1 cellular context compared by ENCODE assay signal in the genomic region with DNA sequence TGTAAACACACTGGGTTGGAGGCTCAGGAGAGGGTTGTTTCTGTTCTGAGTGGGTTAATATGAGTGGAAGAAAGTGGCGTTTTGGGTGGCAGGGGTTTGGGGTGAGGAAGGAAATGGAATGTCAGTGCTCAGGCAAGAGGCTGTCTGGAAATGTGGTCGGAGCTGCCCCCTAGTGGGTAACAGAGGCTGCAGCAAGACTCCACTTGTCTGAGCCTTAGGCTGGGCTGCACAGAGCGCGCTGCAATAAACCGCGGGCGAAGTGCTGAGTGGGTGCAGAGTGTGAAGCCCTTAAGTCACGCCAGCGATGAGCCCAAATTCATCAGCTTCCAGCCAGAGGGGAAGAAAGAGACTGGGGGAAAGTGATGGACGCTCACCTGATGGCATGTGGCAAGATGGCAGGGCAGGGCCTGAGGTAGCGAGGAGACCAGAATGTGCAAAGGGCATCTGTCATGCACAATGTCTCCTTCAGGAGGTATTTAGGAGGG.
TF ChIP-seq lines count a peak whose summit lies in the region.

No MANE protein-coding gene starts in this region.

TF ChIP-seq in GM12878, 131 proteins besides CTCF, POLR2A, EP300 and RAD21 (continued from another document):
- TF ChIP-seq, protein P1, sequence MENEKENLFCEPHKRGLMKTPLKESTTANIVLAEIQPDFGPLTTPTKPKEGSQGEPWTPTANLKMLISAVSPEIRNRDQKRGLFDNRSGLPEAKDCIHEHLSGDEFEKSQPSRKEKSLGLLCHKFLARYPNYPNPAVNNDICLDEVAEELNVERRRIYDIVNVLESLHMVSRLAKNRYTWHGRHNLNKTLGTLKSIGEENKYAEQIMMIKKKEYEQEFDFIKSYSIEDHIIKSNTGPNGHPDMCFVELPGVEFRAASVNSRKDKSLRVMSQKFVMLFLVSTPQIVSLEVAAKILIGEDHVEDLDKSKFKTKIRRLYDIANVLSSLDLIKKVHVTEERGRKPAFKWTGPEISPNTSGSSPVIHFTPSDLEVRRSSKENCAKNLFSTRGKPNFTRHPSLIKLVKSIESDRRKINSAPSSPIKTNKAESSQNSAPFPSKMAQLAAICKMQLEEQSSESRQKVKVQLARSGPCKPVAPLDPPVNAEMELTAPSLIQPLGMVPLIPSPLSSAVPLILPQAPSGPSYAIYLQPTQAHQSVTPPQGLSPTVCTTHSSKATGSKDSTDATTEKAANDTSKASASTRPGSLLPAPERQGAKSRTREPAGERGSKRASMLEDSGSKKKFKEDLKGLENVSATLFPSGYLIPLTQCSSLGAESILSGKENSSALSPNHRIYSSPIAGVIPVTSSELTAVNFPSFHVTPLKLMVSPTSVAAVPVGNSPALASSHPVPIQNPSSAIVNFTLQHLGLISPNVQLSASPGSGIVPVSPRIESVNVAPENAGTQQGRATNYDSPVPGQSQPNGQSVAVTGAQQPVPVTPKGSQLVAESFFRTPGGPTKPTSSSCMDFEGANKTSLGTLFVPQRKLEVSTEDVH (IDR thresholded peaks at IDR 0.05; ENCODE audit: low read depth, partially characterized antibody): no peak
- no peak for TF ChIP-seq RFX5 (IDR thresholded peaks at IDR 0.05; ENCODE audit: low read depth, low read length)
- peak; percentile 35; the same call in 1 of the 3 replicates for TF ChIP-seq POU2F2 (IDR thresholded peaks at IDR 0.05; ENCODE audit: borderline replicate concordance, low read depth, low read length)
- TF ChIP-seq CBX3 (IDR thresholded peaks at IDR 0.05; ENCODE audit: borderline replicate concordance, low read depth): no peak
- TF ChIP-seq ZNF274 (IDR thresholded peaks at IDR 0.05; ENCODE audit: insufficient read depth, insufficient read length): no peak
- no peak for TF ChIP-seq EED (IDR thresholded peaks at IDR 0.05; ENCODE audit: low read depth)
- TF ChIP-seq YBX1 (IDR thresholded peaks at IDR 0.05): no peak
- TF ChIP-seq NBN (IDR thresholded peaks at IDR 0.05): peak; percentile 65; the same call in 1 of the 2 replicates
- TF ChIP-seq, protein P2, sequence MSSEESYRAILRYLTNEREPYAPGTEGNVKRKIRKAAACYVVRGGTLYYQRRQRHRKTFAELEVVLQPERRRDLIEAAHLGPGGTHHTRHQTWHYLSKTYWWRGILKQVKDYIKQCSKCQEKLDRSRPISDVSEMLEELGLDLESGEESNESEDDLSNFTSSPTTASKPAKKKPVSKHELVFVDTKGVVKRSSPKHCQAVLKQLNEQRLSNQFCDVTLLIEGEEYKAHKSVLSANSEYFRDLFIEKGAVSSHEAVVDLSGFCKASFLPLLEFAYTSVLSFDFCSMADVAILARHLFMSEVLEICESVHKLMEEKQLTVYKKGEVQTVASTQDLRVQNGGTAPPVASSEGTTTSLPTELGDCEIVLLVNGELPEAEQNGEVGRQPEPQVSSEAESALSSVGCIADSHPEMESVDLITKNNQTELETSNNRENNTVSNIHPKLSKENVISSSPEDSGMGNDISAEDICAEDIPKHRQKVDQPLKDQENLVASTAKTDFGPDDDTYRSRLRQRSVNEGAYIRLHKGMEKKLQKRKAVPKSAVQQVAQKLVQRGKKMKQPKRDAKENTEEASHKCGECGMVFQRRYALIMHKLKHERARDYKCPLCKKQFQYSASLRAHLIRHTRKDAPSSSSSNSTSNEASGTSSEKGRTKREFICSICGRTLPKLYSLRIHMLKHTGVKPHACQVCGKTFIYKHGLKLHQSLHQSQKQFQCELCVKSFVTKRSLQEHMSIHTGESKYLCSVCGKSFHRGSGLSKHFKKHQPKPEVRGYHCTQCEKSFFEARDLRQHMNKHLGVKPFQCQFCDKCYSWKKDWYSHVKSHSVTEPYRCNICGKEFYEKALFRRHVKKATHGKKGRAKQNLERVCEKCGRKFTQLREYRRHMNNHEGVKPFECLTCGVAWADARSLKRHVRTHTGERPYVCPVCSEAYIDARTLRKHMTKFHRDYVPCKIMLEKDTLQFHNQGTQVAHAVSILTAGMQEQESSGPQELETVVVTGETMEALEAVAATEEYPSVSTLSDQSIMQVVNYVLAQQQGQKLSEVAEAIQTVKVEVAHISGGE (CRISPR knock-in tag; IDR thresholded peaks at IDR 0.05): no peak
- no peak for TF ChIP-seq PAX5 (IDR thresholded peaks at IDR 0.05; ENCODE audit: borderline replicate concordance, low read depth, low read length)
- no peak for TF ChIP-seq ZZZ3 (IDR thresholded peaks at IDR 0.05; ENCODE audit: control insufficient read depth, insufficient read length, low read depth)
- TF ChIP-seq, protein P3, sequence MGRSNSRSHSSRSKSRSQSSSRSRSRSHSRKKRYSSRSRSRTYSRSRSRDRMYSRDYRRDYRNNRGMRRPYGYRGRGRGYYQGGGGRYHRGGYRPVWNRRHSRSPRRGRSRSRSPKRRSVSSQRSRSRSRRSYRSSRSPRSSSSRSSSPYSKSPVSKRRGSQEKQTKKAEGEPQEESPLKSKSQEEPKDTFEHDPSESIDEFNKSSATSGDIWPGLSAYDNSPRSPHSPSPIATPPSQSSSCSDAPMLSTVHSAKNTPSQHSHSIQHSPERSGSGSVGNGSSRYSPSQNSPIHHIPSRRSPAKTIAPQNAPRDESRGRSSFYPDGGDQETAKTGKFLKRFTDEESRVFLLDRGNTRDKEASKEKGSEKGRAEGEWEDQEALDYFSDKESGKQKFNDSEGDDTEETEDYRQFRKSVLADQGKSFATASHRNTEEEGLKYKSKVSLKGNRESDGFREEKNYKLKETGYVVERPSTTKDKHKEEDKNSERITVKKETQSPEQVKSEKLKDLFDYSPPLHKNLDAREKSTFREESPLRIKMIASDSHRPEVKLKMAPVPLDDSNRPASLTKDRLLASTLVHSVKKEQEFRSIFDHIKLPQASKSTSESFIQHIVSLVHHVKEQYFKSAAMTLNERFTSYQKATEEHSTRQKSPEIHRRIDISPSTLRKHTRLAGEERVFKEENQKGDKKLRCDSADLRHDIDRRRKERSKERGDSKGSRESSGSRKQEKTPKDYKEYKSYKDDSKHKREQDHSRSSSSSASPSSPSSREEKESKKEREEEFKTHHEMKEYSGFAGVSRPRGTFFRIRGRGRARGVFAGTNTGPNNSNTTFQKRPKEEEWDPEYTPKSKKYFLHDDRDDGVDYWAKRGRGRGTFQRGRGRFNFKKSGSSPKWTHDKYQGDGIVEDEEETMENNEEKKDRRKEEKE (IDR thresholded peaks at IDR 0.05): no peak
- TF ChIP-seq HCFC1 (IDR thresholded peaks at IDR 0.05; ENCODE audit: low read length): no peak
- peak; percentile 77 for TF ChIP-seq RUNX3 (IDR thresholded peaks at IDR 0.05; ENCODE audit: low read length)
- TF ChIP-seq CBX5 (IDR thresholded peaks at IDR 0.05; ENCODE audit: low read depth): no peak
- TF ChIP-seq TARDBP (IDR thresholded peaks at IDR 0.05; ENCODE audit: borderline replicate concordance): no peak
- TF ChIP-seq PML (IDR thresholded peaks at IDR 0.05; ENCODE audit: low read length): no peak
- TF ChIP-seq, protein P4, sequence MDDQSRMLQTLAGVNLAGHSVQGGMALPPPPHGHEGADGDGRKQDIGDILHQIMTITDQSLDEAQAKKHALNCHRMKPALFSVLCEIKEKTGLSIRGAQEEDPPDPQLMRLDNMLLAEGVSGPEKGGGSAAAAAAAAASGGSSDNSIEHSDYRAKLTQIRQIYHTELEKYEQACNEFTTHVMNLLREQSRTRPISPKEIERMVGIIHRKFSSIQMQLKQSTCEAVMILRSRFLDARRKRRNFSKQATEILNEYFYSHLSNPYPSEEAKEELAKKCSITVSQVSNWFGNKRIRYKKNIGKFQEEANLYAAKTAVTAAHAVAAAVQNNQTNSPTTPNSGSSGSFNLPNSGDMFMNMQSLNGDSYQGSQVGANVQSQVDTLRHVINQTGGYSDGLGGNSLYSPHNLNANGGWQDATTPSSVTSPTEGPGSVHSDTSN (IDR thresholded peaks at IDR 0.05; ENCODE audit: insufficient replicate concordance, low read depth, low read length): no peak
- TF ChIP-seq FOXK2 (IDR thresholded peaks at IDR 0.05): no peak
- no peak for TF ChIP-seq TBL1XR1 (IDR thresholded peaks at IDR 0.05; ENCODE audit: low read depth, low read length)
- TF ChIP-seq IRF4 (IDR thresholded peaks at IDR 0.05; ENCODE audit: low read depth, low read length): no peak
- no peak for TF ChIP-seq RBBP5 (conservative IDR thresholded peaks at IDR 0.05)
- TF ChIP-seq BMI1 (IDR thresholded peaks at IDR 0.05; ENCODE audit: borderline replicate concordance): no peak
- no peak for TF ChIP-seq MYB (IDR thresholded peaks at IDR 0.05; ENCODE audit: borderline replicate concordance, low read depth, low read length)
